ENCODE assay signal across 7 cellular contexts in genomic region chr3:13495921-13496723, GRCh38. TPM values are rescaled to one million over a fixed set of nuclear protein-coding genes. Genes with fewer than 3 reads are reported as not detected.
DNase-seq lines count a peak whose midpoint lies in the region; ATAC-seq and TF ChIP-seq lines count a peak whose summit lies in the region.

No MANE protein-coding gene starts in this region.

- peak; percentile 83 for ATAC-seq in GM18498 (IDR thresholded peaks at IDR 0.05; ENCODE audit: unreplicated experiment)
- peak; percentile 65 for ATAC-seq in HG03039 (IDR thresholded peaks at IDR 0.05; ENCODE audit: unreplicated experiment)
- peak; percentile 91 to 94 for ATAC-seq in lower lobe of right lung

- peaks cover 16% of the 10 kb centered on the region for H3K4me1 Mint-ChIP-seq in dendritic cell treated with granulocyte-macrophage colony-stimulating factor and Interleukin-4, amounts not matched to agents 40 ng/mL and 50 ng/mL, for 4 days (ENCODE audit: low read depth)

- H3K4me3 Mint-ChIP-seq in dendritic cell treated with granulocyte-macrophage colony-stimulating factor and Interleukin-4, amounts not matched to agents 40 ng/mL and 50 ng/mL, for 4 days: no peak overlapping the region

- no peak overlapping the region for H3K27ac ChIP-seq in lower lobe of right lung

- H3K4me1 ChIP-seq in lower lobe of right lung: peaks cover 10% of the 10 kb centered on the region

- H3K36me3 ChIP-seq in lower lobe of right lung: peaks cover 13% of the 10 kb centered on the region

- no peaks in the 10 kb centered on the region for H3K9me3 ChIP-seq in lower lobe of right lung

- H3K27me3 ChIP-seq in lower lobe of right lung (ENCODE audit: low read depth): no peaks in the 10 kb centered on the region

- H3K9me3 Mint-ChIP-seq in dendritic cell treated with granulocyte-macrophage colony-stimulating factor and Interleukin-4, amounts not matched to agents 40 ng/mL and 50 ng/mL, for 4 days: no peaks in the 10 kb centered on the region

- intact Hi-C loops in dendritic cell treated with granulocyte-macrophage colony-stimulating factor and Interleukin-4, amounts not matched to agents 40 ng/mL and 50 ng/mL, for 4 days (cut with micrococcal nuclease): loop anchor here (1.0 kb wide), 1 partner anchor 152 kb away; no protein-coding TSS in a partner anchor
- intact Hi-C loops in lower lobe of right lung (cut with DNase I): loop anchor here (5.0 kb wide), 1 partner anchor 151 kb away; no protein-coding TSS in a partner anchor

- peak overlapping the region; percentile 12 for H3K27ac Mint-ChIP-seq in dendritic cell treated with granulocyte-macrophage colony-stimulating factor and Interleukin-4, amounts not matched to agents 40 ng/mL and 50 ng/mL, for 4 days

- DNase-seq in NCI-H460 (ENCODE audit: extremely low read depth, low read depth) (peak; percentile 63), lower lobe of right lung (peak; percentile 77)
- peak; percentile 57 to 62 for DNase-seq in activated CD4-positive, alpha-beta T cell treated with anti-CD3 and anti-CD28 coated beads, Interleukin-2, amount 50 U/mL, for 4 hours
- DNase-seq in stimulated activated CD8-positive, alpha-beta memory T cell treated with anti-CD3 and anti-CD28 coated beads, Interleukin-12 subunit alpha, Interleukin-12 subunit beta, amount 100 ng/mL, for 1 hour (ENCODE audit: low read depth): peak; percentile 56

- H3K27me3 Mint-ChIP-seq in dendritic cell treated with granulocyte-macrophage colony-stimulating factor and Interleukin-4, amounts not matched to agents 40 ng/mL and 50 ng/mL, for 4 days: no peaks in the 10 kb centered on the region

- H3K36me3 Mint-ChIP-seq in dendritic cell treated with granulocyte-macrophage colony-stimulating factor and Interleukin-4, amounts not matched to agents 40 ng/mL and 50 ng/mL, for 4 days (ENCODE audit: low read depth): peaks cover 5% of the 10 kb centered on the region

- H3K4me3 ChIP-seq in lower lobe of right lung: no peak overlapping the region

- TF ChIP-seq CTCF in lower lobe of right lung (IDR thresholded peaks at IDR 0.05): peak; percentile 91

RNA-seq across cellular contexts. Expression of gene HDAC11, which starts 16.0 kb away (rescaled TPM):
- 1.6 and 1.7 TPM in 2 replicates for total RNA-seq in NCI-H460 (2014; rRNA removed; shearing (Covaris generic))
- polyA plus RNA-seq in NCI-H460 (2014; cell fraction: nucleus; rRNA removed): 3.4 and 5.3 TPM in 2 replicates
- total RNA-seq in lower lobe of right lung: 18.2 TPM

RNA-seq across cellular contexts. Expression of gene FBLN2, which starts 52.8 kb away (rescaled TPM):
- total RNA-seq in NCI-H460 (2014; rRNA removed; shearing (Covaris generic)): not detected in 2 replicates
- not detected in 2 replicates for polyA plus RNA-seq in NCI-H460 (2014; cell fraction: nucleus; rRNA removed)
- 40.8 TPM for total RNA-seq in lower lobe of right lung

Comparison
In these comparisons a context has a peak if more than half of its experiments do, and no peak if none do; other contexts are left out.
1. RNA of gene FBLN2, which starts 52.8 kb away (total RNA-seq): 40.8 TPM in lower lobe of right lung (single experiment); not detected in NCI-H460; every median in the first group is over 10 times any median in the second.
2. Peak in every context shown above with its lines, with median percentiles within 50 percentile points of each other: ATAC-seq and DNase-seq.